1 cellular context compared by ENCODE assay signal in the genomic region with DNA sequence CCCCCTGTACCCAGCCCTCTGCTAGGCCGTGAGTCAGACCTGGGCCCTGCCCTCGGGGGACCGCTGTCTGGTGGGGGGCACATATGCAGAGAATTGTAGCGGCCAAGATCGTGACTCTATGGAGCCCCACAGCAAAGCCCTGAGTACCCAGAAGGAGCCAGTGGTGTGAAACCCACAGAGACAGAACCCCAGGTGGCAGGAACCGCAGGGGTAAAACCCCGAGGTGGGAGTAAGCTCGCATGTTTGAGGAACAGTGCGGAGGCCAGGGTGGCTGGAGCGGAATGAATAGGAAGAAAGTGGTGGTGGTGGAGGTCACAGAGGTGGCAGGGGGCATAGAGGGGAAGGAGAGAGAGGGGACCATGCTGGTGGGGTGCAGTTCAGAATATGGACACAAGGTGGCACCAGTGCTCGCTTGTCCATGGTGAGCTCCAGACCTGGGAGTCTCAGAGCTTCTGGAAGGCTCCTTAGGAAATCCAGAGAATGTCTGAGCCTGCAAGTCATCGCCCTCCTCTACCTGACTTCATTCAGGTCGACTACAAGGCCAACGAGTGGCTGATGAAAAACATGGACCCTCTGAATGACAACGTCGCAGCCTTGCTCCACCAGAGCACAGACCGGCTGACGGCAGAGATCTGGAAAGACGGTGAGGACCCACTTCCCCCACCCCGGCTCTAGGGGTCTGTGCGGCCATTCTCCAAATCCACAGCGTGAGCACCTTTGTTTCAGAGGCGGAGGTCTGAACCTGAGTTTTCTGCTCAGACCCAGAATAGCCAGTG.
TF ChIP-seq lines count a peak whose summit lies in the region.

No MANE protein-coding gene starts in this region.

TF ChIP-seq in IMR-90, 13 proteins besides CTCF, POLR2A, EP300 and RAD21 (continued from another document):
- TF ChIP-seq, protein P1, sequence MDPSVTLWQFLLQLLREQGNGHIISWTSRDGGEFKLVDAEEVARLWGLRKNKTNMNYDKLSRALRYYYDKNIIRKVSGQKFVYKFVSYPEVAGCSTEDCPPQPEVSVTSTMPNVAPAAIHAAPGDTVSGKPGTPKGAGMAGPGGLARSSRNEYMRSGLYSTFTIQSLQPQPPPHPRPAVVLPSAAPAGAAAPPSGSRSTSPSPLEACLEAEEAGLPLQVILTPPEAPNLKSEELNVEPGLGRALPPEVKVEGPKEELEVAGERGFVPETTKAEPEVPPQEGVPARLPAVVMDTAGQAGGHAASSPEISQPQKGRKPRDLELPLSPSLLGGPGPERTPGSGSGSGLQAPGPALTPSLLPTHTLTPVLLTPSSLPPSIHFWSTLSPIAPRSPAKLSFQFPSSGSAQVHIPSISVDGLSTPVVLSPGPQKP (IDR thresholded peaks at IDR 0.05; ENCODE audit: borderline replicate concordance, low read depth, low read length), result no peak
